16 cellular contexts compared by ENCODE assay signal in the genomic region with DNA sequence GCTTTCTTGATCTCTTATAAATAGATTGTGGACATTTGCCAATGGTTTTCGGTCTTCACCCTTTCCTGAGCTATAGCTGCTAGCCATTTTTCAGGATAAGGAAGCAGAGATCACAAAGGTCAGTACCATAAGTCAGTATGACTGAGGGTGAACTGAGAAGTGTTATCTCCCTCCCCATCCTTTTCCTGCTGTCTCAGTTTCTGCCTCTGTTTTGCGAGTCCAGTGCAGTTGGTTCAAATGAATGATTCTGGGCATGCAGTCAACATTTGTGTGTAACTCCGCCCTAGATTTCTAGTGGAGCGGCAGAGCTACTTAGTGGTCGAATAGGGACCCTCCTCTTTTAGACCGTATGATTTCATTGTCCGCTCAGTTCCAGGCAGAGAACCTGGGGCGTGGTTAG.
"Had no signal": no experiment of that assay in that cellular context is flagged by ENCODE, and none has a peak within 500 bp of the region (broad histone marks: within the 10 kb centered on the region; RNA-seq: fewer than 3 reads in every experiment).

No MANE protein-coding gene starts in this region.

- H3K4me1 ChIP-seq: esophagus squamous epithelium, right atrium auricular region had no signal

- H3K27me3 ChIP-seq: esophagus squamous epithelium, gastroesophageal sphincter, right atrium auricular region had no signal

- FAIRE-seq: keratinocyte, urothelium cell line had no signal

- H3K27ac ChIP-seq: coronary artery, esophagus squamous epithelium, gastroesophageal sphincter, right atrium auricular region had no signal

- H3K4me3 ChIP-seq: coronary artery, esophagus squamous epithelium, gastroesophageal sphincter, mucosa of descending colon, right atrium auricular region, smooth muscle cell had no signal

- H3K9me3 ChIP-seq: esophagus squamous epithelium, gastroesophageal sphincter, mucosa of descending colon, right atrium auricular region had no signal

- ATAC-seq: effector memory CD8-positive, alpha-beta T cell; gastroesophageal sphincter; mucosa of descending colon; naive thymus-derived CD8-positive, alpha-beta T cell had no signal

- DNase-seq: effector memory CD8-positive, alpha-beta T cell; esophagus squamous epithelium; foreskin fibroblast; glutamatergic neuron; immature natural killer cell; mucosa of descending colon; naive thymus-derived CD8-positive, alpha-beta T cell; stimulated activated CD4-positive, alpha-beta T cell treated with anti-CD3 and anti-CD28 coated beads, Interleukin-2, amount 100 ng/mL, for 48 hours; stimulated activated naive CD4-positive, alpha-beta T cell treated with Interleukin-2 at 50 U/mL for 16 hours; trophoblast cell had no signal

- H3K36me3 ChIP-seq: esophagus squamous epithelium, gastroesophageal sphincter, right atrium auricular region had no signal
